Comparison of ENCODE assay signal across 1 cellular context in the genomic region with DNA sequence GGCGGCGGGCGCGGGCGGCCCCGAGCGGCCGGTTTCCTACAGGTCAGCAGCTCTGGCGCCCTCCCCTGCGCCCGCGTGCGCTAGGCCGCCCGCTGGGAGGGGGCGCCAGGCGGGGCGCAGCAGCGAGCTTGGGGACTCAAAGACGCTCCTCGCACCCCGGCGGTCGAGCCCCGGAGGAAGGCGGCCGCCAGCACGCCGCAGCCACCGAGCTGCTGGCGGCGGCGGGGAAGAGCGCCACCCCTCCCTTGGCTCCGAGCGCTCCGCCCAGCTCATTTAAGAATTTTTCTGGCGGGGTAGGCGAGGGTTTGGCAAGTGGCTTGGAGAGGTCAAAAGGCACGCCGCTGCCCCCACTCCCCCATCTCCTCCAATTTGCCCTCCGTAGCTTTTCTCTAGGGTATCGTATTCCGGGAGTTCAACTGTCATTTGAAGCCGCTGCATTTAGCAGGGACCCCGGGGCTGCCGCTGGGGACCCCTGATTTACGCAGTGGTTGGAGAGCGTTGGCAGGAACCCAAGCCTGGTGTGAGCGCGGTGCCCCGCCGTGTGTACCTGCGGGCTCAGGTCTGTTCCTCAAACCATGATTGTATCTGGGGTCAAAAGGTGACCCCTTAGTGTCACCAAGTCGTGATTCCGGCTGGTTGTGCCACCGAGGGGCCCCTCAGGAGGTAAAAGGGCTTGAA.
A peak's percentile ranks its signal among the peaks of the same experiment; 100 is the strongest.
TF ChIP-seq lines count a peak whose summit lies in the region.

No MANE protein-coding gene starts in this region.

TF ChIP-seq in HepG2, 621 proteins besides CTCF, POLR2A, EP300 and RAD21 (continued from another document and continues in another):
- 0 out of 2 replicates have a peak, but pooled peaks have one; percentile 51 for TF ChIP-seq POGZ (CRISPR knock-in tag; IDR thresholded peaks at IDR 0.05)
- no peak for TF ChIP-seq ZHX2 (IDR thresholded peaks at IDR 0.05; ENCODE audit: low read depth)
- TF ChIP-seq ZHX2 (CRISPR knock-in tag; IDR thresholded peaks at IDR 0.05; ENCODE audit: borderline replicate concordance) = peak; percentile 85; the same call in 1 of the 2 replicates
- TF ChIP-seq PCBP1 (IDR thresholded peaks at IDR 0.05; ENCODE audit: borderline replicate concordance, low read depth, low read length) = 0 out of 2 replicates have a peak, but pooled peaks have one; percentile 8
- TF ChIP-seq ZNF678 (CRISPR knock-in tag; IDR thresholded peaks at IDR 0.05) = 0 out of 2 replicates have a peak, but pooled peaks have one; percentile 13
- peak; percentile 51 for TF ChIP-seq HNRNPLL (IDR thresholded peaks at IDR 0.05; ENCODE audit: low read depth, low read length, poor library complexity, severe bottlenecking)
- peak; percentile 53; the same call in 1 of the 2 replicates for TF ChIP-seq SRY (CRISPR knock-in tag; IDR thresholded peaks at IDR 0.05)
- TF ChIP-seq, protein P1, sequence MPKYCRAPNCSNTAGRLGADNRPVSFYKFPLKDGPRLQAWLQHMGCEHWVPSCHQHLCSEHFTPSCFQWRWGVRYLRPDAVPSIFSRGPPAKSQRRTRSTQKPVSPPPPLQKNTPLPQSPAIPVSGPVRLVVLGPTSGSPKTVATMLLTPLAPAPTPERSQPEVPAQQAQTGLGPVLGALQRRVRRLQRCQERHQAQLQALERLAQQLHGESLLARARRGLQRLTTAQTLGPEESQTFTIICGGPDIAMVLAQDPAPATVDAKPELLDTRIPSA (CRISPR knock-in tag; IDR thresholded peaks at IDR 0.05; ENCODE audit: borderline replicate concordance) = no peak; the same call in 1 of the 2 replicates
- no peak for TF ChIP-seq DMAP1 (CRISPR knock-in tag; IDR thresholded peaks at IDR 0.05)
- TF ChIP-seq HDAC1 (CRISPR knock-in tag; IDR thresholded peaks at IDR 0.05) = peak; percentile 66; the same call in 1 of the 2 replicates
- TF ChIP-seq FOXA3 (CRISPR knock-in tag; IDR thresholded peaks at IDR 0.05) = no peak; the same call in 1 of the 2 replicates
- TF ChIP-seq ZNF713 (CRISPR knock-in tag; IDR thresholded peaks at IDR 0.05) = no peak
- peak; percentile 90 for TF ChIP-seq ZNF800 (CRISPR knock-in tag; IDR thresholded peaks at IDR 0.05)
- no peak for TF ChIP-seq ATF5 (CRISPR knock-in tag; IDR thresholded peaks at IDR 0.05; ENCODE audit: low read depth)
- TF ChIP-seq MEF2D (CRISPR knock-in tag; IDR thresholded peaks at IDR 0.05) = no peak
- TF ChIP-seq RBFOX2 (IDR thresholded peaks at IDR 0.05; ENCODE audit: low read depth, low read length) = peak; percentile 74
- no peak for TF ChIP-seq ZNF567 (CRISPR knock-in tag; IDR thresholded peaks at IDR 0.05; ENCODE audit: borderline replicate concordance)
- TF ChIP-seq DNMT3B (CRISPR knock-in tag; conservative IDR thresholded peaks at IDR 0.05) = no peak
- no peak for TF ChIP-seq TCF7 (IDR thresholded peaks at IDR 0.05; ENCODE audit: low read depth)
- TF ChIP-seq, protein P2, sequence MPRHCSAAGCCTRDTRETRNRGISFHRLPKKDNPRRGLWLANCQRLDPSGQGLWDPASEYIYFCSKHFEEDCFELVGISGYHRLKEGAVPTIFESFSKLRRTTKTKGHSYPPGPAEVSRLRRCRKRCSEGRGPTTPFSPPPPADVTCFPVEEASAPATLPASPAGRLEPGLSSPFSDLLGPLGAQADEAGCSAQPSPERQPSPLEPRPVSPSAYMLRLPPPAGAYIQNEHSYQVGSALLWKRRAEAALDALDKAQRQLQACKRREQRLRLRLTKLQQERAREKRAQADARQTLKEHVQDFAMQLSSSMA (CRISPR knock-in tag; IDR thresholded peaks at IDR 0.05) = peak; percentile 76; the same call in 1 of the 2 replicates
- peak; percentile 51; the same call in 1 of the 2 replicates for TF ChIP-seq MTF1 (CRISPR knock-in tag; IDR thresholded peaks at IDR 0.05)
- 0 out of 2 replicates have a peak, but pooled peaks have one; percentile 60 for TF ChIP-seq ETV6 (CRISPR knock-in tag; conservative IDR thresholded peaks at IDR 0.05)
- peak; percentile 88 for TF ChIP-seq POGK (CRISPR knock-in tag; conservative IDR thresholded peaks at IDR 0.05)
- peak; percentile 27 for TF ChIP-seq BCL6 (CRISPR knock-in tag; IDR thresholded peaks at IDR 0.05)
- no peak; the same call in 1 of the 2 replicates for TF ChIP-seq MTA1 (CRISPR knock-in tag; IDR thresholded peaks at IDR 0.05; ENCODE audit: borderline replicate concordance)
- TF ChIP-seq, protein P3, sequence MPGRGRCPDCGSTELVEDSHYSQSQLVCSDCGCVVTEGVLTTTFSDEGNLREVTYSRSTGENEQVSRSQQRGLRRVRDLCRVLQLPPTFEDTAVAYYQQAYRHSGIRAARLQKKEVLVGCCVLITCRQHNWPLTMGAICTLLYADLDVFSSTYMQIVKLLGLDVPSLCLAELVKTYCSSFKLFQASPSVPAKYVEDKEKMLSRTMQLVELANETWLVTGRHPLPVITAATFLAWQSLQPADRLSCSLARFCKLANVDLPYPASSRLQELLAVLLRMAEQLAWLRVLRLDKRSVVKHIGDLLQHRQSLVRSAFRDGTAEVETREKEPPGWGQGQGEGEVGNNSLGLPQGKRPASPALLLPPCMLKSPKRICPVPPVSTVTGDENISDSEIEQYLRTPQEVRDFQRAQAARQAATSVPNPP (CRISPR knock-in tag; IDR thresholded peaks at IDR 0.05) = 0 out of 2 replicates have a peak, but pooled peaks have one; percentile 28
- TF ChIP-seq, protein P4, sequence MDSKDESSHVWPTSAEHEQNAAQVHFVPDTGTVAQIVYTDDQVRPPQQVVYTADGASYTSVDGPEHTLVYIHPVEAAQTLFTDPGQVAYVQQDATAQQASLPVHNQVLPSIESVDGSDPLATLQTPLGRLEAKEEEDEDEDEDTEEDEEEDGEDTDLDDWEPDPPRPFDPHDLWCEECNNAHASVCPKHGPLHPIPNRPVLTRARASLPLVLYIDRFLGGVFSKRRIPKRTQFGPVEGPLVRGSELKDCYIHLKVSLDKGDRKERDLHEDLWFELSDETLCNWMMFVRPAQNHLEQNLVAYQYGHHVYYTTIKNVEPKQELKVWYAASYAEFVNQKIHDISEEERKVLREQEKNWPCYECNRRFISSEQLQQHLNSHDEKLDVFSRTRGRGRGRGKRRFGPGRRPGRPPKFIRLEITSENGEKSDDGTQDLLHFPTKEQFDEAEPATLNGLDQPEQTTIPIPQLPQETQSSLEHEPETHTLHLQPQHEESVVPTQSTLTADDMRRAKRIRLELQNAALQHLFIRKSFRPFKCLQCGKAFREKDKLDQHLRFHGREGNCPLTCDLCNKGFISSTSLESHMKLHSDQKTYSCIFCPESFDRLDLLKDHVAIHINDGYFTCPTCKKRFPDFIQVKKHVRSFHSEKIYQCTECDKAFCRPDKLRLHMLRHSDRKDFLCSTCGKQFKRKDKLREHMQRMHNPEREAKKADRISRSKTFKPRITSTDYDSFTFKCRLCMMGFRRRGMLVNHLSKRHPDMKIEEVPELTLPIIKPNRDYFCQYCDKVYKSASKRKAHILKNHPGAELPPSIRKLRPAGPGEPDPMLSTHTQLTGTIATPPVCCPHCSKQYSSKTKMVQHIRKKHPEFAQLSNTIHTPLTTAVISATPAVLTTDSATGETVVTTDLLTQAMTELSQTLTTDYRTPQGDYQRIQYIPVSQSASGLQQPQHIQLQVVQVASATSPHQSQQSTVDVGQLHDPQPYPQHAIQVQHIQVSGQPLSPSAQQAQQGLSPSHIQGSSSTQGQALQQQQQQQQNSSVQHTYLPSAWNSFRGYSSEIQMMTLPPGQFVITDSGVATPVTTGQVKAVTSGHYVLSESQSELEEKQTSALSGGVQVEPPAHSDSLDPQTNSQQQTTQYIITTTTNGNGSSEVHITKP (CRISPR knock-in tag; IDR thresholded peaks at IDR 0.05; ENCODE audit: low read depth) = peak; percentile 77
- TF ChIP-seq ZSCAN31 (CRISPR knock-in tag; IDR thresholded peaks at IDR 0.05; ENCODE audit: low read depth) = 0 out of 2 replicates have a peak, but pooled peaks have one; percentile 32
- peak; percentile 36; the same call in 1 of the 2 replicates for TF ChIP-seq ZBTB44 (CRISPR knock-in tag; IDR thresholded peaks at IDR 0.05)
- no peak for TF ChIP-seq ETV5 (CRISPR knock-in tag; IDR thresholded peaks at IDR 0.05; ENCODE audit: borderline replicate concordance)
- TF ChIP-seq KAT7 (CRISPR knock-in tag; IDR thresholded peaks at IDR 0.05; ENCODE audit: borderline replicate concordance) = peak; percentile 26; the same call in 1 of the 2 replicates
- peak; percentile 17; the same call in 1 of the 2 replicates for TF ChIP-seq BRD4 (CRISPR knock-in tag; IDR thresholded peaks at IDR 0.05)
- TF ChIP-seq IRX3 (CRISPR knock-in tag; IDR thresholded peaks at IDR 0.05; ENCODE audit: borderline replicate concordance, low read depth) = 0 out of 2 replicates have a peak, but pooled peaks have one; percentile 72
- no peak; the same call in 1 of the 2 replicates for TF ChIP-seq SNAPC2 (CRISPR knock-in tag; IDR thresholded peaks at IDR 0.05)
- TF ChIP-seq NAIF1 (CRISPR knock-in tag; IDR thresholded peaks at IDR 0.05; ENCODE audit: borderline replicate concordance) = peak; percentile 83; the same call in 1 of the 2 replicates
- TF ChIP-seq ZNF768 (CRISPR knock-in tag; IDR thresholded peaks at IDR 0.05) = peak; percentile 70
- peak; percentile 53 for TF ChIP-seq AGO2 (optimal IDR thresholded peaks at IDR 0.05; ENCODE audit: low read depth, low read length)
- TF ChIP-seq ASH2L (IDR thresholded peaks at IDR 0.05; ENCODE audit: insufficient read length, low read depth, low read length) = peak; percentile 63
- TF ChIP-seq ZNF572 (CRISPR knock-in tag; IDR thresholded peaks at IDR 0.05) = no peak
